22 cellular contexts compared by ENCODE assay signal in the genomic region with DNA sequence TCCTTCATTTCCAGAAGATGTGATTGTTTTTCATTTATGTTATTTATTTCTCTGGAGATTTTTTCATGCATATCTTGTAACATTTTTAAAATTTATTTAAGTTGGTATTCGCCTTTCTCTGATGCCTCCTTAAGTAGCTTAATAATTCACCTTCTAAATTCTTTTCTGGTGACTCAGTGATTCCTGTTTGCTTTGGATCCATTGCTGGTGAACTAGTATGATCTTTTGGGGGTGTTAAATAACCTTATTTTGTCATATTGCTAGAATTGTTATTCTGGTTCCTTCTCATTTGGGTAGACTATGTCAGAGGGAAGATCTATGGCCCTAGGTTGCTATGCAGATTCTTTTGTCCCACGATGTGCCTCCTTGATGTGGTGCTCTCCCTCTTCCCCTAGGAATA.
DNase-seq lines count a peak whose midpoint lies in the region; ATAC-seq, FAIRE-seq and TF ChIP-seq lines count a peak whose summit lies in the region.
"Had no signal": no experiment of that assay in that cellular context is flagged by ENCODE, and none has a peak within 500 bp of the region (broad histone marks: within the 10 kb centered on the region; RNA-seq: fewer than 3 reads in every experiment).

No MANE protein-coding gene starts in this region.

- no peak overlapping the region for H3T11ph ChIP-seq in H9 (ENCODE audit: low read length)

- ATAC-seq in A549 (no peak), HG02610 (IDR thresholded peaks at IDR 0.05; ENCODE audit: unreplicated experiment) (no peak)
- no peak for ATAC-seq in activated T-cell treated with anti-CD3 and anti-CD28 coated beads, Interleukin-2, amount 50 U/mL, for 4 hours
- ATAC-seq: CD8-positive, alpha-beta T cell; GM23338; HCT116 had no signal

- FAIRE-seq in A549 (lab: Jason Lieb, UNC): no peak

- H3K4me1 ChIP-seq in A549 (peaks cover 7% of the 10 kb centered on the region), GM23248 (ENCODE audit: insufficient read depth) (no peaks in the 10 kb centered on the region), H9 (ENCODE audit: insufficient read depth, low read length) (peaks cover 4% of the 10 kb centered on the region; the same call in 1 of the 2 replicates)
- H3K4me1 ChIP-seq: BLaER1 treated with 17β-estradiol and CSF1 and Interleukin-3, amounts not matched to agents 10 nM and 100 nM had no signal

- H3K4me2 ChIP-seq in A549: peak overlapping the region; percentile 11; the same call in 2 of the 3 replicates
- no peak overlapping the region for H3K4me2 ChIP-seq in GM23248 (ENCODE audit: unreplicated experiment)
- H3K4me2 ChIP-seq in H9 (ENCODE audit: insufficient read depth, insufficient read length, low read length): no peak overlapping the region
- H3K4me2 ChIP-seq: BLaER1 treated with 17β-estradiol and CSF1 and Interleukin-3, amounts not matched to agents 10 nM and 100 nM; GM23338 had no signal

- H3K4me3 ChIP-seq in A549 (no peak overlapping the region), GM23248 (no peak overlapping the region)
- H3K4me3 ChIP-seq: BLaER1 treated with 17β-estradiol and CSF1 and Interleukin-3, amounts not matched to agents 10 nM and 100 nM; GM23338 had no signal

- no peak overlapping the region for H2BK12ac ChIP-seq in H9 (ENCODE audit: insufficient read length, low read depth, low read length)

- H3K79me1 ChIP-seq in H9 (ENCODE audit: insufficient read depth, low read depth, low read length, poor library complexity, severe bottlenecking): no peaks in the 10 kb centered on the region

- H3K9me3 Mint-ChIP-seq in H9: no peaks in the 10 kb centered on the region; a peak in 1 of 5 replicates
- H3K9me3 Mint-ChIP-seq in activated T-cell treated with anti-CD3 and anti-CD28 coated beads, Interleukin-2, amount 50 U/mL, for 4 hours: no peaks in the 10 kb centered on the region
- H3K9me3 Mint-ChIP-seq: CD8-positive, alpha-beta T cell; GM23338 had no signal

- TF ChIP-seq CTCF in A549 (IDR thresholded peaks at IDR 0.05) (no peak), H9 (conservative IDR thresholded peaks at IDR 0.05) (no peak)

- H2BK20ac ChIP-seq in H9 (ENCODE audit: low read depth, low read length, poor library complexity, severe bottlenecking): no peak overlapping the region

- DNase-seq in A549 (ENCODE audit: low read depth in 1 of 2, low spot score in 1 of 2) (peak in 1 of 2 experiments; percentile 9), HK-2 (ENCODE audit: unreplicated experiment) (peak; percentile 10), astrocyte of the hippocampus (ENCODE audit: low read depth, low spot score) (peak; percentile 5), kidney glomerular epithelial cell (lab: John Stamatoyannopoulos, UW) (peak; percentile 48), GM23248 (no peak), H9 (no peak)
- no peak for DNase-seq in activated T-cell treated with anti-CD3 and anti-CD28 coated beads, Interleukin-2, amount 50 U/mL, for 4 hours
- DNase-seq: CD8-positive, alpha-beta T cell; DND-41; GDM1; KBM-7; MV-4-11; NCI-H1694 treated with DMSO at 0.1 percent for 48 hours; NCI-H2107; NCI-H510A treated with DMSO at 0.1 percent for 48 hours; NCI-H774; OCI-M1 had no signal

- TF ChIP-seq RAD21 in A549 (conservative IDR thresholded peaks at IDR 0.05 in 1 of 2, IDR thresholded peaks at IDR 0.05 in 1 of 2): no peak

- no peak overlapping the region for H4K5ac ChIP-seq in H9 (ENCODE audit: insufficient read length, low read depth, low read length)

- WGBS in A549 (ENCODE audit: missing lambda C conversion rate): 9% methylated on average over 2 of the region's 2 CpGs
- 13 to 16% methylated on average over 2 of the region's 2 CpGs for WGBS in GM23248 (ENCODE audit: low coverage in 1 of 2, low lambda C conversion rate in 2 of 2, missing lambda C conversion rate in 2 of 2), 2 experiments
- no CpG with 5 or more reads among the region's 2 CpGs for WGBS in H9 (ENCODE audit: extremely low coverage, insufficient read length, low lambda C conversion rate)

- H3K9me2 ChIP-seq in GM23248 (ENCODE audit: insufficient read depth): no peaks in the 10 kb centered on the region

- no peak overlapping the region for H3K27ac ChIP-seq in A549
- H3K27ac ChIP-seq in GM23248: no peak overlapping the region
- no peak overlapping the region for H3K27ac ChIP-seq in H9 (ENCODE audit: insufficient read length, low read depth, low read length)
- H3K27ac ChIP-seq: BLaER1 treated with 17β-estradiol and CSF1 and Interleukin-3, amounts not matched to agents 10 nM and 100 nM; RWPE1 had no signal

- no peaks in the 10 kb centered on the region for H3F3A ChIP-seq in GM23248 (ENCODE audit: insufficient read depth)

- no peak overlapping the region for H3K14ac ChIP-seq in H9 (ENCODE audit: insufficient read depth, low read length)

- H3K23me2 ChIP-seq in H9 (ENCODE audit: insufficient read length, low read depth, low read length, poor library complexity, severe bottlenecking): no peaks in the 10 kb centered on the region

- H4K8ac ChIP-seq in H9 (replicated peaks; ENCODE audit: insufficient read length, low read depth, low read length): no peak overlapping the region

- H3K4ac ChIP-seq in H9 (ENCODE audit: low read depth, low read length): no peak overlapping the region

- H4K20me1 ChIP-seq in GM23248 (ENCODE audit: insufficient read depth) (no peaks in the 10 kb centered on the region), H9 (ENCODE audit: control insufficient read depth, insufficient read depth, insufficient read length) (no peaks in the 10 kb centered on the region)
- H4K20me1 ChIP-seq: BLaER1 treated with 17β-estradiol and CSF1 and Interleukin-3, amounts not matched to agents 10 nM and 100 nM had no signal

- H3K36me3 ChIP-seq in GM23248 (ENCODE audit: low read depth): no peaks in the 10 kb centered on the region
- H3K36me3 ChIP-seq: BLaER1 treated with 17β-estradiol and CSF1 and Interleukin-3, amounts not matched to agents 10 nM and 100 nM had no signal

- H3K4me1 Mint-ChIP-seq in H9: peaks cover 16 to 24% of the 10 kb centered on the region in 2 experiments
- H3K4me1 Mint-ChIP-seq in activated T-cell treated with anti-CD3 and anti-CD28 coated beads, Interleukin-2, amount 50 U/mL, for 4 hours (ENCODE audit: low read depth): no peaks in the 10 kb centered on the region

- no peaks in the 10 kb centered on the region for H3K27me3 Mint-ChIP-seq in H9 (ENCODE audit: low read depth)
- no peaks in the 10 kb centered on the region for H3K27me3 Mint-ChIP-seq in activated T-cell treated with anti-CD3 and anti-CD28 coated beads, Interleukin-2, amount 50 U/mL, for 4 hours (ENCODE audit: low read depth)

- no peak overlapping the region for H3K4me3 Mint-ChIP-seq in H9
- H3K4me3 Mint-ChIP-seq in activated T-cell treated with anti-CD3 and anti-CD28 coated beads, Interleukin-2, amount 50 U/mL, for 4 hours: no peak overlapping the region
- H3K4me3 Mint-ChIP-seq: CD8-positive, alpha-beta T cell; GM23338 had no signal

- no peak overlapping the region for H4K91ac ChIP-seq in H9 (ENCODE audit: insufficient read length, low read depth, low read length)

- TF ChIP-seq POLR2A in A549 (IDR thresholded peaks at IDR 0.05; ENCODE audit: low read length): no peak

- no peak overlapping the region for H2BK15ac ChIP-seq in H9 (ENCODE audit: low read depth, low read length)

- no peaks in the 10 kb centered on the region for H3K79me2 ChIP-seq in GM23248 (ENCODE audit: insufficient read depth)
- no peaks in the 10 kb centered on the region for H3K79me2 ChIP-seq in H9 (ENCODE audit: insufficient read depth, low read length)

- no peaks in the 10 kb centered on the region; a peak in 2 of 7 replicates for H3K36me3 Mint-ChIP-seq in H9 (ENCODE audit: insufficient read depth in 1 of 3, low read depth in 3 of 3)
- no peaks in the 10 kb centered on the region for H3K36me3 Mint-ChIP-seq in activated T-cell treated with anti-CD3 and anti-CD28 coated beads, Interleukin-2, amount 50 U/mL, for 4 hours (ENCODE audit: insufficient read depth)
- H3K36me3 Mint-ChIP-seq: CD8-positive, alpha-beta T cell had no signal

- POLR2A ChIA-PET in A549 (lab: Yijun Ruan, JAX): no interaction called here

- CTCF ChIA-PET in A549 (lab: Yijun Ruan, JAX): no interaction called here

- H3K23ac ChIP-seq in H9 (ENCODE audit: insufficient read length, low read depth, low read length): no peak overlapping the region

- no peak overlapping the region for H2BK5ac ChIP-seq in H9 (ENCODE audit: insufficient read length, low read length)

- H3K27ac Mint-ChIP-seq in H9: no peak overlapping the region
- H3K27ac Mint-ChIP-seq: CD8-positive, alpha-beta T cell; GM23338 had no signal

- in situ Hi-C loops in GM23248 (cut with MboI): no loop called here

- no peak overlapping the region for H3K18ac ChIP-seq in H9 (ENCODE audit: insufficient read length, low read depth, low read length)

- no peak for TF ChIP-seq EP300 in A549 (IDR thresholded peaks at IDR 0.05)

- H2AFZ ChIP-seq in GM23248: no peak overlapping the region
- no peak overlapping the region for H2AFZ ChIP-seq in H9 (ENCODE audit: low read length)
- H2AFZ ChIP-seq: GM23338 had no signal

- no peak overlapping the region for H3K56ac ChIP-seq in H9 (ENCODE audit: insufficient read length, low read depth, low read length)

- H3K27me3 ChIP-seq in GM23248 (replicated peaks; ENCODE audit: insufficient read depth) (no peaks in the 10 kb centered on the region), H9 (ENCODE audit: insufficient read depth, low read length) (no peaks in the 10 kb centered on the region)
- H3K27me3 ChIP-seq: BLaER1 treated with 17β-estradiol and CSF1 and Interleukin-3, amounts not matched to agents 10 nM and 100 nM had no signal

- H3K9me3 ChIP-seq in A549 (no peaks in the 10 kb centered on the region), GM23248 (ENCODE audit: low read depth) (no peaks in the 10 kb centered on the region), H9 (ENCODE audit: control insufficient read depth, low read depth, low read length) (no peaks in the 10 kb centered on the region)
- H3K9me3 ChIP-seq: BLaER1 treated with 17β-estradiol and CSF1 and Interleukin-3, amounts not matched to agents 10 nM and 100 nM had no signal

- no peak overlapping the region for H2AK5ac ChIP-seq in H9 (ENCODE audit: insufficient read length, low read length)

- H2BK120ac ChIP-seq in H9 (ENCODE audit: low read depth, low read length, poor library complexity, severe bottlenecking): no peak overlapping the region

- H3K9ac ChIP-seq in GM23248 (no peak overlapping the region), H9 (ENCODE audit: extremely low read depth, insufficient read length, low read length) (no peak overlapping the region)
- H3K9ac ChIP-seq: BLaER1 treated with 17β-estradiol and CSF1 and Interleukin-3, amounts not matched to agents 10 nM and 100 nM had no signal

TF ChIP-seq in A549, 52 proteins besides CTCF, POLR2A, EP300 and RAD21 (continues in another document):
- no peak for TF ChIP-seq CHD2 (IDR thresholded peaks at IDR 0.05; ENCODE audit: low read length, partially characterized antibody)
- TF ChIP-seq MAX (IDR thresholded peaks at IDR 0.05): no peak

Comparison
In these comparisons a context has a peak if more than half of its experiments do, and no peak if none do; other contexts are left out.
1. DNase-seq: peak in HK-2 (single experiment), astrocyte of the hippocampus (single experiment) and kidney glomerular epithelial cell (single experiment); none in GM23248 (single experiment), H9 (single experiment) and activated T-cell treated with anti-CD3 and anti-CD28 coated beads, Interleukin-2, amount 50 U/mL, for 4 hours (single experiment).